1 cellular context compared by ENCODE assay signal in the genomic region with DNA sequence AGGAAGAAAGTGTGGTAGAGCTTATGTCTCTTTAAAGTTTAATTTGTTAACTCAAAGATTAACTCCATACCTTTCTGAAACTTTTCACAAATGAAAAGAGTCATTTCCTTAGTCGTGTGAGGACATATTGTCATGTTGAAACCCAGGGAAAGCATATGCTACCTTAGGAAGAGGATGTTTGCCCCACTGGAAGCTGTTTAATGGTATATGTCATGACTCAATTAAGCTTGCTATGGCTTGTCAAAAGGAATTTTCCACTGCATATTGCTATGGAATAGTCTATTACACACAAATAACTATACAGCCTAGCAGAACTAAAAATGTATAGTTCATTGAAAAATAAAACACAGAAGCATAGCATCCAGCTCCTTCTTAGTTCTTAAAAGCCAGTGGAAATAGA.
TF ChIP-seq lines count a peak whose summit lies in the region.

No MANE protein-coding gene starts in this region.

TF ChIP-seq in GM23338, 12 proteins besides CTCF, POLR2A, EP300 and RAD21 (continued from another document):
- TF ChIP-seq ZNF462 (CRISPR knock-in tag; IDR thresholded peaks at IDR 0.05): no peak
- TF ChIP-seq, protein P1, sequence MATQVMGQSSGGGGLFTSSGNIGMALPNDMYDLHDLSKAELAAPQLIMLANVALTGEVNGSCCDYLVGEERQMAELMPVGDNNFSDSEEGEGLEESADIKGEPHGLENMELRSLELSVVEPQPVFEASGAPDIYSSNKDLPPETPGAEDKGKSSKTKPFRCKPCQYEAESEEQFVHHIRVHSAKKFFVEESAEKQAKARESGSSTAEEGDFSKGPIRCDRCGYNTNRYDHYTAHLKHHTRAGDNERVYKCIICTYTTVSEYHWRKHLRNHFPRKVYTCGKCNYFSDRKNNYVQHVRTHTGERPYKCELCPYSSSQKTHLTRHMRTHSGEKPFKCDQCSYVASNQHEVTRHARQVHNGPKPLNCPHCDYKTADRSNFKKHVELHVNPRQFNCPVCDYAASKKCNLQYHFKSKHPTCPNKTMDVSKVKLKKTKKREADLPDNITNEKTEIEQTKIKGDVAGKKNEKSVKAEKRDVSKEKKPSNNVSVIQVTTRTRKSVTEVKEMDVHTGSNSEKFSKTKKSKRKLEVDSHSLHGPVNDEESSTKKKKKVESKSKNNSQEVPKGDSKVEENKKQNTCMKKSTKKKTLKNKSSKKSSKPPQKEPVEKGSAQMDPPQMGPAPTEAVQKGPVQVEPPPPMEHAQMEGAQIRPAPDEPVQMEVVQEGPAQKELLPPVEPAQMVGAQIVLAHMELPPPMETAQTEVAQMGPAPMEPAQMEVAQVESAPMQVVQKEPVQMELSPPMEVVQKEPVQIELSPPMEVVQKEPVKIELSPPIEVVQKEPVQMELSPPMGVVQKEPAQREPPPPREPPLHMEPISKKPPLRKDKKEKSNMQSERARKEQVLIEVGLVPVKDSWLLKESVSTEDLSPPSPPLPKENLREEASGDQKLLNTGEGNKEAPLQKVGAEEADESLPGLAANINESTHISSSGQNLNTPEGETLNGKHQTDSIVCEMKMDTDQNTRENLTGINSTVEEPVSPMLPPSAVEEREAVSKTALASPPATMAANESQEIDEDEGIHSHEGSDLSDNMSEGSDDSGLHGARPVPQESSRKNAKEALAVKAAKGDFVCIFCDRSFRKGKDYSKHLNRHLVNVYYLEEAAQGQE (IDR thresholded peaks at IDR 0.05; ENCODE audit: unreplicated experiment): no peak
- no peak for TF ChIP-seq ZNF114 (CRISPR knock-in tag; IDR thresholded peaks at IDR 0.05)
